ENCODE assay signal across 25 cellular contexts in genomic region chr10:23435378-23435777, GRCh38.
"Had no signal": no experiment of that assay in that cellular context is flagged by ENCODE, and none has a peak within 500 bp of the region (broad histone marks: within the 10 kb centered on the region; RNA-seq: fewer than 3 reads in every experiment).

No MANE protein-coding gene starts in this region.

- DNase-seq: hypothalamus; immature natural killer cell; kidney; left colon; left lung; lower lobe of right lung; mammary epithelial cell; mesendoderm; naive thymus-derived CD4-positive, alpha-beta T cell; ovary; stimulated activated CD4-positive, alpha-beta T cell treated with anti-CD3 and anti-CD28 coated beads, Interleukin-12 subunit alpha, Interleukin-12 subunit beta, amount 100 ng/mL, for 4 hours; stimulated activated CD4-positive, alpha-beta T cell treated with anti-CD3 and anti-CD28 coated beads, Interleukin-15, amount 100 ng/mL, for 24 hours; stimulated activated CD4-positive, alpha-beta T cell treated with anti-CD3 and anti-CD28 coated beads, Interleukin-2, amount 100 ng/mL, for 24 hours; stimulated activated CD4-positive, alpha-beta T cell treated with anti-CD3 and anti-CD28 coated beads, Interleukin-4, amount 100 ng/mL, for 1 hour; stimulated activated naive CD4-positive, alpha-beta T cell; uterus had no signal

- ATAC-seq: left colon; left lung; lower lobe of right lung; naive thymus-derived CD4-positive, alpha-beta T cell; natural killer cell treated with Interleukin-12 subunit alpha and Interleukin-12 subunit beta and Interleukin-15 and Interleukin-18, amount 100 ng/mL, for 72 hours; sciatic nerve had no signal

- H3K4me1 ChIP-seq: lower lobe of right lung, uterus had no signal

- H3K9me3 ChIP-seq: left lung, lower lobe of right lung, ovary, right atrium auricular region, tibial nerve, uterus had no signal

- H3K27ac ChIP-seq: left lung, lower lobe of right lung, ovary, right atrium auricular region, tibial nerve, uterus had no signal

- H3K36me3 ChIP-seq: left lung, lower lobe of right lung, ovary, right atrium auricular region, tibial nerve, uterus had no signal

- H3K27me3 Mint-ChIP-seq: progenitor cell of endocrine pancreas; stimulated activated naive CD8-positive, alpha-beta T cell treated with anti-CD3 and anti-CD28 coated beads, Interleukin-15, Interleukin-2, amounts not matched to agents 100 ng/mL and 50 ng/mL, for 24 hours; type B pancreatic cell had no signal

- H3K4me3 ChIP-seq: left lung, lower lobe of right lung, ovary, right atrium auricular region, skin epidermis, tibial nerve, uterus had no signal

- H3K27ac Mint-ChIP-seq: mesothelial cell of epicardium; natural killer cell treated with Interleukin-12 subunit alpha and Interleukin-12 subunit beta and Interleukin-15 and Interleukin-18, amount 100 ng/mL, for 72 hours; progenitor cell of endocrine pancreas; stimulated activated naive CD8-positive, alpha-beta T cell treated with anti-CD3 and anti-CD28 coated beads, Interleukin-15, Interleukin-2, amounts not matched to agents 100 ng/mL and 50 ng/mL, for 24 hours; type B pancreatic cell had no signal

- H3K36me3 Mint-ChIP-seq: immature natural killer cell; mesothelial cell of epicardium; natural killer cell treated with Interleukin-12 subunit alpha and Interleukin-12 subunit beta and Interleukin-15 and Interleukin-18, amount 100 ng/mL, for 72 hours; type B pancreatic cell had no signal

- H3K9me3 Mint-ChIP-seq: immature natural killer cell; mesothelial cell of epicardium; naive thymus-derived CD4-positive, alpha-beta T cell; natural killer cell treated with Interleukin-12 subunit alpha and Interleukin-12 subunit beta and Interleukin-15 and Interleukin-18, amount 100 ng/mL, for 72 hours; stimulated activated naive CD8-positive, alpha-beta T cell treated with anti-CD3 and anti-CD28 coated beads, Interleukin-15, Interleukin-2, amounts not matched to agents 100 ng/mL and 50 ng/mL, for 24 hours; type B pancreatic cell had no signal

- H3K4me3 Mint-ChIP-seq: immature natural killer cell; mesothelial cell of epicardium; naive thymus-derived CD4-positive, alpha-beta T cell; natural killer cell treated with Interleukin-12 subunit alpha and Interleukin-12 subunit beta and Interleukin-15 and Interleukin-18, amount 100 ng/mL, for 72 hours; stimulated activated naive CD8-positive, alpha-beta T cell treated with anti-CD3 and anti-CD28 coated beads, Interleukin-15, Interleukin-2, amounts not matched to agents 100 ng/mL and 50 ng/mL, for 24 hours; type B pancreatic cell had no signal
